Comparison of ENCODE assay signal across 32 cellular contexts in the genomic region with DNA sequence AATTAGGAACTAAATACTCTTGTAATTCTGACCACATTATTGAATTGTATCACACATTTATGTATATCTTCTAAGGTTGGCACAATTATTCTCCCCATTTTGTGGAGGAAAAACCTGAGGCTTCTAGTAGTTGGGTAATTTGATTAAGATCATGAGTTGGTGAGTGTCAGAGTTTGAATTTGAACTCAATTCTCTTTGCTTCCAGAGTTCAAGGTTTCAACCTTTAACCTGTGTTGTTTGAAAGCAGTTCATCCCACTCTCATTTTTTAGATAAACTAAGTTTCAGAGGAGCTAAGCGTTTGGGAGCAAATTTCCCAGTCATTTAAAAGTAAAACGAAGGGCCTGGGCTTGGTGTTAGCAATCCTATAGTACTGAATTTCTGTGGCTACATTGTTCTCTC.
DNase-seq lines count a peak whose midpoint lies in the region; ATAC-seq, FAIRE-seq and TF ChIP-seq lines count a peak whose summit lies in the region.
"Had no signal": no experiment of that assay in that cellular context is flagged by ENCODE, and none has a peak within 500 bp of the region (broad histone marks: within the 10 kb centered on the region; RNA-seq: fewer than 3 reads in every experiment).

No MANE protein-coding gene starts in this region.

- H3K9ac ChIP-seq in liver (ENCODE audit: low read depth in 1 of 2, low read length in 2 of 2): no peak overlapping the region
- H3K9ac ChIP-seq in HepG2 (ENCODE audit: insufficient read depth, low read depth, low read length): no peak overlapping the region
- H3K9ac ChIP-seq: BLaER1; BLaER1 treated with 17β-estradiol and CSF1 and Interleukin-3, amounts not matched to agents 10 nM and 100 nM had no signal

- H3K4me1 ChIP-seq in liver (ENCODE audit: control insufficient read depth in 4 of 4, insufficient read depth in 4 of 4, low read length in 3 of 4) (no peaks in the 10 kb centered on the region), HepG2 (ENCODE audit: insufficient read depth, low read length) (no peaks in the 10 kb centered on the region), right lobe of liver (no peaks in the 10 kb centered on the region)
- H3K4me1 ChIP-seq: A549; BE2C; BLaER1; BLaER1 treated with 17β-estradiol and CSF1 and Interleukin-3, amounts not matched to agents 10 nM and 100 nM; Caco-2 had no signal

- no peak overlapping the region for H3K4me2 ChIP-seq in HepG2 (ENCODE audit: low read depth, low read length)
- H3K4me2 ChIP-seq: A549; BLaER1; BLaER1 treated with 17β-estradiol and CSF1 and Interleukin-3, amounts not matched to agents 10 nM and 100 nM had no signal

- H3K27ac ChIP-seq in liver (ENCODE audit: low read depth in 1 of 2, low read length in 2 of 2): no peak overlapping the region
- H3K27ac ChIP-seq in HepG2 (ENCODE audit: extremely low read length, insufficient read depth, low read length): no peak overlapping the region
- H3K27ac ChIP-seq in right lobe of liver: no peak overlapping the region
- H3K27ac ChIP-seq: 22Rv1; A549; BLaER1; BLaER1 treated with 17β-estradiol and CSF1 and Interleukin-3, amounts not matched to agents 10 nM and 100 nM; C4-2B had no signal

- intact Hi-C loops in HepG2 (cut with micrococcal nuclease; ENCODE audit: unreplicated experiment): no loop called here
- intact Hi-C loops in right lobe of liver (cut with DNase I): no loop called here

- H3K27me3 ChIP-seq in liver (ENCODE audit: control insufficient read depth in 4 of 4, insufficient read depth in 4 of 4, low read length in 3 of 4) (no peaks in the 10 kb centered on the region), HepG2 (ENCODE audit: control insufficient read depth in 1 of 2, insufficient read depth in 2 of 2, low read length in 2 of 2) (no peaks in the 10 kb centered on the region; a peak in 1 of 5 replicates), right lobe of liver (no peaks in the 10 kb centered on the region)
- H3K27me3 ChIP-seq: BE2C; BLaER1; BLaER1 treated with 17β-estradiol and CSF1 and Interleukin-3, amounts not matched to agents 10 nM and 100 nM had no signal

- H4K20me1 ChIP-seq in HepG2 (ENCODE audit: insufficient read depth, low read length): no peaks in the 10 kb centered on the region
- H4K20me1 ChIP-seq: BLaER1; BLaER1 treated with 17β-estradiol and CSF1 and Interleukin-3, amounts not matched to agents 10 nM and 100 nM had no signal

- TF ChIP-seq RAD21 in liver (IDR thresholded peaks at IDR 0.05) (no peak), HepG2 (CRISPR knock-in tag; IDR thresholded peaks at IDR 0.05) (no peak)

- H3K36me3 ChIP-seq in liver (ENCODE audit: control insufficient read depth in 4 of 4, insufficient read depth in 3 of 4, low read depth in 1 of 4, low read length in 3 of 4): no peaks in the 10 kb centered on the region
- no peaks in the 10 kb centered on the region for H3K36me3 ChIP-seq in HepG2 (replicated peaks in 1 of 2; ENCODE audit: control insufficient read depth in 1 of 2, insufficient read depth in 2 of 2, low read length in 2 of 2)
- no peaks in the 10 kb centered on the region for H3K36me3 ChIP-seq in right lobe of liver
- H3K36me3 ChIP-seq: BE2C; BLaER1; BLaER1 treated with 17β-estradiol and CSF1 and Interleukin-3, amounts not matched to agents 10 nM and 100 nM had no signal

- TF ChIP-seq POLR2A in HepG2 (IDR thresholded peaks at IDR 0.05; ENCODE audit: insufficient read depth in 1 of 2, low read depth in 2 of 2, low read length in 2 of 2) (no peak), right lobe of liver (IDR thresholded peaks at IDR 0.05) (no peak)

- H3K79me2 ChIP-seq in HepG2 (ENCODE audit: insufficient read depth, low read length): no peaks in the 10 kb centered on the region

- DNase-seq in HepG2 (ENCODE audit: low spot score) (no peak), left lobe of liver (ENCODE audit: low spot score) (no peak), right lobe of liver (no peak)
- DNase-seq in stimulated activated CD4-positive, alpha-beta T cell treated with anti-CD3 and anti-CD28 coated beads, Interleukin-2, amount 100 ng/mL, for 24 hours: no peak
- no peak for DNase-seq in stimulated activated CD4-positive, alpha-beta T cell treated with anti-CD3 and anti-CD28 coated beads, Interleukin-12 subunit alpha, Interleukin-12 subunit beta, amount 100 ng/mL, for 4 hours
- DNase-seq: 8988T; ACHN; AML-193; BE2C; C1 segment of cervical spinal cord; Caco-2; Calu3; CD4-positive, alpha-beta memory T cell; CD4-positive, alpha-beta T cell; CD4-positive, CD25-positive, alpha-beta regulatory T cell; CD8-positive, alpha-beta memory T cell; CD8-positive, alpha-beta T cell; COR-L47; DMS 273 treated with DMSO at 0.1 percent for 48 hours; DMS153; DMS53; DMS79; DMS79 treated with DMSO at 0.1 percent for 48 hours; DND-41; EL had no signal

- H3K4me3 ChIP-seq in liver (ENCODE audit: low read depth in 1 of 3, low read length in 3 of 3) (no peak overlapping the region), HepG2 (replicated peaks in 1 of 3; ENCODE audit: insufficient read depth in 1 of 3, low read depth in 2 of 3, low read length in 3 of 3) (no peak overlapping the region), right lobe of liver (no peak overlapping the region)
- H3K4me3 ChIP-seq: A549; BLaER1; BLaER1 treated with 17β-estradiol and CSF1 and Interleukin-3, amounts not matched to agents 10 nM and 100 nM had no signal

- CTCF ChIA-PET in HepG2 (lab: Yijun Ruan, JAX; ENCODE audit: low intra/inter-chr PET ratio, low total read pairs): no interaction called here

- FAIRE-seq in HepG2 (lab: Jason Lieb, UNC): no peak
- FAIRE-seq: A549, D721Med had no signal

- no TSS peak for BruUV-seq in HepG2 (replicated peaks; lab: Mats Ljungman, UMichigan)

- H2AFZ ChIP-seq in HepG2 (ENCODE audit: low read length): no peak overlapping the region

- no peak for TF ChIP-seq EP300 in HepG2 (IDR thresholded peaks at IDR 0.05; ENCODE audit: low read depth in 2 of 2, low read length in 2 of 2)
- no peak for TF ChIP-seq EP300 in HepG2 (CRISPR knock-in tag; IDR thresholded peaks at IDR 0.05; ENCODE audit: borderline replicate concordance)

- in situ Hi-C loops in HepG2 (cut with HindIII; ENCODE audit: extremely low pct_ligation_motif_present, low pct_unique_long_range_greater_than_20kb): no loop called here

- POLR2A ChIA-PET in HepG2 (lab: Yijun Ruan, JAX): no interaction called here

- ATAC-seq in HepG2: no peak
- ATAC-seq in left lobe of liver: peak; percentile 53
- ATAC-seq in right lobe of liver: peak in 3 of 4 donors; percentile 38 to 57 (median 48)
- ATAC-seq: A549; CD8-positive, alpha-beta T cell had no signal

- 38% methylated on average over 2 of the region's 2 CpGs for WGBS in liver
- 5% methylated on average over 2 of the region's 2 CpGs for WGBS in HepG2 (ENCODE audit: low lambda C conversion rate)
- 41% methylated on average over 2 of the region's 2 CpGs for WGBS in right lobe of liver (ENCODE audit: insufficient coverage, low coverage, low lambda C conversion rate, missing lambda C conversion rate)

- TF ChIP-seq CTCF in liver (IDR thresholded peaks at IDR 0.05; ENCODE audit: low read depth, low read length, missing input control) (no peak), HepG2 (CRISPR knock-in tag; IDR thresholded peaks at IDR 0.05) (no peak), right lobe of liver (IDR thresholded peaks at IDR 0.05) (no peak)

- H3K9me3 ChIP-seq in liver (ENCODE audit: control insufficient read depth in 4 of 4, low read length in 3 of 4) (no peaks in the 10 kb centered on the region), HepG2 (ENCODE audit: low read length) (peaks cover 53% of the 10 kb centered on the region), right lobe of liver (no peaks in the 10 kb centered on the region)
- H3K9me3 ChIP-seq: A549; BE2C; BLaER1; BLaER1 treated with 17β-estradiol and CSF1 and Interleukin-3, amounts not matched to agents 10 nM and 100 nM; Caco-2 had no signal

TF ChIP-seq in liver, 16 proteins besides CTCF, POLR2A, EP300 and RAD21 (continues in another document):
- TF ChIP-seq SP1 (IDR thresholded peaks at IDR 0.05): no peak
- no peak for TF ChIP-seq GABPA (IDR thresholded peaks at IDR 0.05 in 1 of 2, conservative IDR thresholded peaks at IDR 0.05 in 1 of 2)
- TF ChIP-seq FOXA2 (IDR thresholded peaks at IDR 0.05): no peak
- TF ChIP-seq EGR1 (IDR thresholded peaks at IDR 0.05; ENCODE audit: low read depth in 2 of 2): no peak
- TF ChIP-seq HNF4A (conservative IDR thresholded peaks at IDR 0.05): peak; percentile 20 to 54

TF ChIP-seq in HepG2, 621 proteins besides CTCF, POLR2A, EP300 and RAD21 (continues in another document):
- no peak for TF ChIP-seq XBP1 (CRISPR knock-in tag; IDR thresholded peaks at IDR 0.05)
- no peak for TF ChIP-seq ZNF777 (CRISPR knock-in tag; IDR thresholded peaks at IDR 0.05)
- TF ChIP-seq ZNF232 (CRISPR knock-in tag; IDR thresholded peaks at IDR 0.05; ENCODE audit: borderline replicate concordance): no peak
- TF ChIP-seq ZNF292 (CRISPR knock-in tag; IDR thresholded peaks at IDR 0.05; ENCODE audit: borderline replicate concordance, low read depth): no peak
- TF ChIP-seq NR2C2 (CRISPR knock-in tag; IDR thresholded peaks at IDR 0.05; ENCODE audit: borderline replicate concordance): no peak
- no peak for TF ChIP-seq ZNF703 (CRISPR knock-in tag; IDR thresholded peaks at IDR 0.05; ENCODE audit: borderline replicate concordance)
- no peak for TF ChIP-seq NONO (IDR thresholded peaks at IDR 0.05)
- no peak for TF ChIP-seq NONO (CRISPR knock-in tag; conservative IDR thresholded peaks at IDR 0.05)
